Comparison of ENCODE assay signal across 9 cellular contexts in the genomic region with DNA sequence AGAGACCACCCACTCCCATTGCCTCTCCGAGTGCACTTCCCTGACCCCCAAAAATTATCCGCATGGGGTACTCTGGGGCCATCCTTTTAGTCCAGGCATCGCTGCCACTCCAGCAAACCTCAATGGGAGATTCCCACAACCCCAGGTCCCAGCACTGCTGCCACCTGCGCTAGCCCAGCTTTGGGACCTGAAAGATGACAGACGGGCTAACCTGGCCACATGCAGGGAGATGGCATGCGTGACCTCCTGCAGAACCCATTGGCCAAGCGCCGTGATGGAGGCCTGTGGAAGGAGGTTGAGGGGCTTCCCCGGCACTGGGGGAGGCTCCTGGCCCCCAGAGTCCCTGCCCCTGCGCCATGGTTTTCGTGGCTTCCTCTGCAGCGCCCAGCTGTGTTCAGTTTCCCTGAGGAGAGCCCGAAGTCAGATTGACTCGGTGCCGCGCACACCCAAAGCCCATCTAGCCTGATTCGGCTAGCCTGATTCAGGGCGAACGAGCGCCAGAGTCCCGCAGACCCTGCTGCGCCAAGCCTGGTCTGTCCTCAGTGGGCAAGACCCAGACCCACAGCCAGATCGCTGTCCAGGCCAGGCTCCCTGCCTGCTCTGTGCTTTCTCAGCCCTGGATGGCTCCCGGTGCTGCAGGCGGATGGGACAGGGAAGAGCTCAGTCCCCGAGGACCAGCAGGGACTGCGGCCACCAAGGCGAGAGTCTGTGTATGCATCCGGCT. TPM values are rescaled to one million over a fixed set of nuclear protein-coding genes. Genes with fewer than 3 reads are reported as not detected.
A peak's percentile ranks its signal among the peaks of the same experiment; 100 is the strongest.
DNase-seq lines count a peak whose midpoint lies in the region; ATAC-seq and TF ChIP-seq lines count a peak whose summit lies in the region.
"Had no signal": no experiment of that assay in that cellular context is flagged by ENCODE, and none has a peak within 500 bp of the region (broad histone marks: within the 10 kb centered on the region; RNA-seq: fewer than 3 reads in every experiment).

No MANE protein-coding gene starts in this region.

- DNase-seq in NCI-H748 (lab: John Stamatoyannopoulos, UW; ENCODE audit: unreplicated experiment) (peak; percentile 71), NCI-H748 treated with DMSO at 0.1 percent for 48 hours (lab: John Stamatoyannopoulos, UW) (no peak), chondrocyte (ENCODE audit: low spot score) (no peak), osteoblast (ENCODE audit: insufficient read length, low spot score, missing footprints) (peak; percentile 90), substantia nigra (lab: John Stamatoyannopoulos, UW) (no peak)

- H3K4me3 Mint-ChIP-seq in chondrocyte (ENCODE audit: unreplicated experiment): peak overlapping the region; percentile 47

- H3K27ac ChIP-seq in osteoblast (ENCODE audit: low read depth, low read length) (no peak overlapping the region), substantia nigra (ENCODE audit: low read depth, low read length, poor library complexity, severe bottlenecking) (no peak overlapping the region)

- no peaks in the 10 kb centered on the region for H3K9me3 Mint-ChIP-seq in chondrocyte (ENCODE audit: low read depth)

- TF ChIP-seq EP300 in Ishikawa (IDR thresholded peaks at IDR 0.05; ENCODE audit: borderline replicate concordance): no peak

- TF ChIP-seq RAD21 in Ishikawa (IDR thresholded peaks at IDR 0.05; ENCODE audit: low read depth): no peak

- ATAC-seq in GM21423 (IDR thresholded peaks at IDR 0.05; ENCODE audit: unreplicated experiment): no peak
- ATAC-seq in GM19395 (IDR thresholded peaks at IDR 0.05; ENCODE audit: unreplicated experiment): no peak

- peaks cover 28% of the 10 kb centered on the region for H3K27me3 Mint-ChIP-seq in chondrocyte (ENCODE audit: low read depth)

- no peaks in the 10 kb centered on the region for H3K36me3 ChIP-seq in osteoblast (ENCODE audit: insufficient read depth, low read length)

- H2AFZ ChIP-seq in osteoblast (ENCODE audit: low read length): no peak overlapping the region

- H3K36me3 Mint-ChIP-seq in chondrocyte (ENCODE audit: low read depth): no peaks in the 10 kb centered on the region

- no peaks in the 10 kb centered on the region for H3K9me3 ChIP-seq in osteoblast (ENCODE audit: low read depth, low read length)

- H3K4me3 ChIP-seq in osteoblast (ENCODE audit: insufficient read depth, low read length): no peak overlapping the region

- no peaks in the 10 kb centered on the region for H3K4me1 ChIP-seq in osteoblast (ENCODE audit: insufficient read depth, low read length)

- H3K79me2 ChIP-seq in osteoblast (ENCODE audit: insufficient read depth, low read length): no peaks in the 10 kb centered on the region

- no peak overlapping the region for H3K27ac Mint-ChIP-seq in chondrocyte (ENCODE audit: unreplicated experiment)

- peaks cover 16% of the 10 kb centered on the region for H4K20me1 ChIP-seq in osteoblast (ENCODE audit: insufficient read depth, low read length)

- peaks cover 8% of the 10 kb centered on the region for H3K4me1 Mint-ChIP-seq in chondrocyte (ENCODE audit: low read depth)

- H3K4me2 ChIP-seq in osteoblast (ENCODE audit: insufficient read depth, low read length): peak overlapping the region; percentile 89

- no peak for TF ChIP-seq CTCF in chondrocyte (IDR thresholded peaks at IDR 0.05)
- TF ChIP-seq CTCF in osteoblast (IDR thresholded peaks at IDR 0.05; ENCODE audit: extremely low read depth, low read depth, low read length): no peak

- H3K27me3 ChIP-seq in osteoblast (ENCODE audit: insufficient read depth, low read length): peaks cover 47% of the 10 kb centered on the region

TF ChIP-seq in Ishikawa, 13 proteins besides CTCF, POLR2A, EP300 and RAD21:
- TF ChIP-seq ZBTB7A (IDR thresholded peaks at IDR 0.05; ENCODE audit: low read depth): peak; percentile 18; the same call in 1 of the 2 replicates
- no peak for TF ChIP-seq CEBPB (IDR thresholded peaks at IDR 0.05)
- TF ChIP-seq, protein P1, sequence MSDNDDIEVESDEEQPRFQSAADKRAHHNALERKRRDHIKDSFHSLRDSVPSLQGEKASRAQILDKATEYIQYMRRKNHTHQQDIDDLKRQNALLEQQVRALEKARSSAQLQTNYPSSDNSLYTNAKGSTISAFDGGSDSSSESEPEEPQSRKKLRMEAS (IDR thresholded peaks at IDR 0.05): no peak
- TF ChIP-seq TAF1 (IDR thresholded peaks at IDR 0.05; ENCODE audit: low read depth): no peak

RNA-seq across cellular contexts. Expression of a gene that starts 0.8 kb away (rescaled TPM):
- total RNA-seq in chondrocyte: 0.15 to 1.1 TPM (median 0.18 TPM) in 3 replicates
- 0.59 TPM in 1 of 2 replicates, not detected in the other for total RNA-seq in osteoblast
- total RNA-seq: myocyte had no signal

Comparison
In these comparisons a context has a peak if more than half of its experiments do, and no peak if none do; other contexts are left out.
1. DNase-seq: peak in NCI-H748 (single experiment) and osteoblast (single experiment); none in NCI-H748 treated with DMSO at 0.1 percent for 48 hours (single experiment), chondrocyte (single experiment) and substantia nigra (0 of 49).